Comparison of ENCODE assay signal across 12 cellular contexts in genomic region chrX:44400588-44400987, GRCh38. TPM values are rescaled to one million over a fixed set of nuclear protein-coding genes. Genes with fewer than 3 reads are reported as not detected.
DNase-seq lines count a peak whose midpoint lies in the region; ATAC-seq and TF ChIP-seq lines count a peak whose summit lies in the region.
"Had no signal": no experiment of that assay in that cellular context is flagged by ENCODE, and none has a peak within 500 bp of the region (broad histone marks: within the 10 kb centered on the region; RNA-seq: fewer than 3 reads in every experiment).

No MANE protein-coding gene starts in this region.

- H3K27ac Mint-ChIP-seq in activated naive CD4-positive, alpha-beta T cell treated with anti-CD3 and anti-CD28 coated beads for 36 hours, result no peak overlapping the region
- H3K27ac Mint-ChIP-seq in activated T-helper 17 cell treated with anti-CD3 and anti-CD28 coated beads, Interleukin-2, amount 50 U/mL, for 72 hours, result no peak overlapping the region

- no peaks in the 10 kb centered on the region for H3K9me3 ChIP-seq in upper lobe of right lung

- intact Hi-C loops in activated naive CD4-positive, alpha-beta T cell treated with anti-CD3 and anti-CD28 coated beads for 36 hours (cut with micrococcal nuclease), result no loop called here
- intact Hi-C loops in upper lobe of right lung (cut with DNase I), result no loop called here

- no peaks in the 10 kb centered on the region for H3K27me3 ChIP-seq in upper lobe of right lung

- no peaks in the 10 kb centered on the region for H3K4me1 ChIP-seq in upper lobe of right lung

- CTCF ChIA-PET in activated naive CD4-positive, alpha-beta T cell treated with anti-CD3 and anti-CD28 coated beads for 36 hours (lab: Charles Lee), result interaction anchor here (1.6 kb wide), 1 partner anchor 154 kb away, joined by 5 read pairs; no protein-coding TSS in a partner anchor

- H3K27ac ChIP-seq in upper lobe of right lung, result no peak overlapping the region
- H3K27ac ChIP-seq: KMS-11 had no signal

- no peaks in the 10 kb centered on the region for H3K36me3 Mint-ChIP-seq in activated naive CD4-positive, alpha-beta T cell treated with anti-CD3 and anti-CD28 coated beads for 36 hours (ENCODE audit: low read depth)
- no peaks in the 10 kb centered on the region for H3K36me3 Mint-ChIP-seq in activated T-helper 17 cell treated with anti-CD3 and anti-CD28 coated beads, Interleukin-2, amount 50 U/mL, for 72 hours (ENCODE audit: low read depth)

- no peaks in the 10 kb centered on the region for H3K27me3 Mint-ChIP-seq in activated naive CD4-positive, alpha-beta T cell treated with anti-CD3 and anti-CD28 coated beads for 36 hours (ENCODE audit: low read depth)
- no peaks in the 10 kb centered on the region for H3K27me3 Mint-ChIP-seq in activated T-helper 17 cell treated with anti-CD3 and anti-CD28 coated beads, Interleukin-2, amount 50 U/mL, for 72 hours
- H3K27me3 Mint-ChIP-seq: central memory CD8-positive, alpha-beta T cell had no signal

- no peak for TF ChIP-seq CTCF in upper lobe of right lung (IDR thresholded peaks at IDR 0.05)

- H3K9me3 Mint-ChIP-seq in activated naive CD4-positive, alpha-beta T cell treated with anti-CD3 and anti-CD28 coated beads for 36 hours, result no peaks in the 10 kb centered on the region
- H3K9me3 Mint-ChIP-seq in activated T-helper 17 cell treated with anti-CD3 and anti-CD28 coated beads, Interleukin-2, amount 50 U/mL, for 72 hours, result no peaks in the 10 kb centered on the region
- H3K9me3 Mint-ChIP-seq: central memory CD8-positive, alpha-beta T cell had no signal

- H3K36me3 ChIP-seq in upper lobe of right lung, result no peaks in the 10 kb centered on the region

- ATAC-seq in activated T-helper 17 cell treated with anti-CD3 and anti-CD28 coated beads, Interleukin-2, amount 50 U/mL, for 72 hours (replicated peaks), result peak; percentile 83
- ATAC-seq in upper lobe of right lung (peak; percentile 46), GM21447 (IDR thresholded peaks at IDR 0.05; ENCODE audit: unreplicated experiment) (no peak), GM21529 (IDR thresholded peaks at IDR 0.05; ENCODE audit: unreplicated experiment) (no peak)

- no peak overlapping the region for H3K4me3 Mint-ChIP-seq in activated naive CD4-positive, alpha-beta T cell treated with anti-CD3 and anti-CD28 coated beads for 36 hours
- no peak overlapping the region for H3K4me3 Mint-ChIP-seq in activated T-helper 17 cell treated with anti-CD3 and anti-CD28 coated beads, Interleukin-2, amount 50 U/mL, for 72 hours
- H3K4me3 Mint-ChIP-seq: central memory CD8-positive, alpha-beta T cell had no signal

- no peak overlapping the region for H3K4me3 ChIP-seq in upper lobe of right lung

- H3K4me1 Mint-ChIP-seq in activated naive CD4-positive, alpha-beta T cell treated with anti-CD3 and anti-CD28 coated beads for 36 hours (ENCODE audit: low read depth), result peaks cover 6% of the 10 kb centered on the region
- H3K4me1 Mint-ChIP-seq in activated T-helper 17 cell treated with anti-CD3 and anti-CD28 coated beads, Interleukin-2, amount 50 U/mL, for 72 hours, result no peaks in the 10 kb centered on the region
- H3K4me1 Mint-ChIP-seq: central memory CD8-positive, alpha-beta T cell had no signal

- DNase-seq in activated naive CD4-positive, alpha-beta T cell treated with anti-CD3 and anti-CD28 coated beads for 36 hours, result peak; percentile 62
- DNase-seq in activated naive CD4-positive, alpha-beta T cell (lab: John Stamatoyannopoulos, UW), result no peak
- DNase-seq in islet precursor cell, result peak; percentile 67
- DNase-seq in upper lobe of right lung, result no peak
- no peak for DNase-seq in NAMALWA (ENCODE audit: low spot score)
- DNase-seq: Calu3 had no signal

RNA-seq across cellular contexts. Expression of gene EFHC2, which starts 57.1 kb away (rescaled TPM):
- total RNA-seq in activated naive CD4-positive, alpha-beta T cell treated with anti-CD3 and anti-CD28 coated beads for 36 hours, result under 1 TPM; 0.77 to 0.79 TPM
- total RNA-seq in activated T-helper 17 cell treated with anti-CD3 and anti-CD28 coated beads, Interleukin-2, amount 50 U/mL, for 72 hours, result under 1 TPM; 0.13 to 0.15 TPM
- 0.17 TPM for total RNA-seq in upper lobe of right lung
- total RNA-seq: lung microvascular endothelial cell had no signal

Comparison
In these comparisons a context has a peak if more than half of its experiments do, and no peak if none do; other contexts are left out.
1. DNase-seq: peak in activated naive CD4-positive, alpha-beta T cell treated with anti-CD3 and anti-CD28 coated beads for 36 hours (single experiment) and islet precursor cell (single experiment); none in activated naive CD4-positive, alpha-beta T cell (0 of 4), upper lobe of right lung (single experiment) and NAMALWA (single experiment).
2. ATAC-seq: peak in activated T-helper 17 cell treated with anti-CD3 and anti-CD28 coated beads, Interleukin-2, amount 50 U/mL, for 72 hours (single experiment) and upper lobe of right lung (single experiment); none in GM21447 (single experiment) and GM21529 (single experiment).